20 cellular contexts compared by ENCODE assay signal in genomic region chr6:1399085-1399780, GRCh38. TPM values are rescaled to one million over a fixed set of nuclear protein-coding genes. Genes with fewer than 3 reads are reported as not detected.
"Had no signal": no experiment of that assay in that cellular context is flagged by ENCODE, and none has a peak within 500 bp of the region (broad histone marks: within the 10 kb centered on the region; RNA-seq: fewer than 3 reads in every experiment).

No MANE protein-coding gene starts in this region.

- H3K4me3 Mint-ChIP-seq: immature natural killer cell, nephron had no signal

- H3K27ac Mint-ChIP-seq: immature natural killer cell, naive B cell, nephron had no signal

- H3K9me3 ChIP-seq: esophagus muscularis mucosa, psoas muscle had no signal

- H3K27ac ChIP-seq: epithelial cell of prostate, foreskin keratinocyte, parathyroid adenoma, psoas muscle had no signal

- H3K4me1 ChIP-seq: foreskin keratinocyte, parathyroid adenoma, psoas muscle had no signal

- H3K4me3 ChIP-seq: esophagus muscularis mucosa, psoas muscle had no signal

- ATAC-seq: foreskin keratinocyte, left colon, left ventricle myocardium superior, psoas muscle had no signal

- H3K36me3 Mint-ChIP-seq: immature natural killer cell, naive B cell had no signal

- DNase-seq: effector memory CD4-positive, alpha-beta T cell; foreskin keratinocyte; immature natural killer cell; kidney; left colon; left ventricle myocardium superior; mesendoderm; naive B cell; occipital lobe; psoas muscle; retina; small intestine; stimulated activated CD4-positive, alpha-beta T cell treated with anti-CD3 and anti-CD28 coated beads, Interleukin-12 subunit alpha, Interleukin-12 subunit beta, amount 100 ng/mL, for 4 hours; stimulated activated naive CD4-positive, alpha-beta T cell; trophoblast cell had no signal

- H3K36me3 ChIP-seq: esophagus muscularis mucosa had no signal

RNA-seq across cellular contexts. Expression of gene FOXF2, which starts 9.9 kb away (rescaled TPM):
- total RNA-seq: left ventricle myocardium superior, lung microvascular endothelial cell had no signal
